Comparison of ENCODE assay signal across 9 cellular contexts in the genomic region with DNA sequence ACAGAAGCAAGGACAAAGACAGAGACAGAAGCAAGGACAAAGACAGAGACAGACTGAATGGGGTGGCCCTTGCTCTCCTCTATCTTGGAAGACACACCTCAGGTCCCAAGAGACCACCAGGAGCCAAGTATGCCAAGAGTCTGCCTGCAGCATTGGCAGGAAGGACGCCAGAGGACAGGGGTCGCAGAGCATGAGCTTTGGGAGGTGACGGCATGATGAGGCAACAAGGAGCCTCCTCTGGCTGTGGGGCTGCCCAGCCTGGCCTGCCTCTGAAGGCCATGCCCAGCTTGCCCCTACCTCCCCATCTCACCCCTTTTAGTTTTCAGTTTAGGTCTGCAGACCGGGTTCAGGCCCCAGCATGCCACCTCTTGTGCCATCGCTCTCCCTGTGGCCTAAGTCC. TPM values are rescaled to one million over a fixed set of nuclear protein-coding genes. Genes with fewer than 3 reads are reported as not detected.
DNase-seq lines count a peak whose midpoint lies in the region; ATAC-seq and TF ChIP-seq lines count a peak whose summit lies in the region.
"Had no signal": no experiment of that assay in that cellular context is flagged by ENCODE, and none has a peak within 500 bp of the region (broad histone marks: within the 10 kb centered on the region; RNA-seq: fewer than 3 reads in every experiment).

No MANE protein-coding gene starts in this region.

- H3K36me3 ChIP-seq in NT2/D1 (ENCODE audit: insufficient read depth, insufficient read length, low read length) (peaks cover 41% of the 10 kb centered on the region), duodenal mucosa (ENCODE audit: control insufficient read depth in 1 of 2, insufficient read depth in 2 of 2, low read length in 2 of 2) (no peaks in the 10 kb centered on the region), mesodermal cell (ENCODE audit: control insufficient read depth, insufficient read depth, low read length) (peaks cover 35% of the 10 kb centered on the region), tibial artery (peaks cover 38 to 42% (median 40%) of the 10 kb centered on the region in 3 donors)

- no peak for DNase-seq in NT2/D1 (ENCODE audit: low read depth, low spot score)
- peak; percentile 70 to 88 for DNase-seq in tibial artery
- DNase-seq in stimulated activated CD4-positive, alpha-beta T cell treated with anti-CD3 and anti-CD28 coated beads, Interleukin-4, amount 100 ng/mL, for 24 hours: no peak
- DNase-seq in HuH-7.5 (ENCODE audit: low spot score): no peak
- DNase-seq: activated CD4-positive, alpha-beta T cell treated with anti-CD3 and anti-CD28 coated beads, Interleukin-2, amount 50 U/mL, for 4 hours; SHP77 had no signal

- H3K9ac ChIP-seq in NT2/D1 (ENCODE audit: insufficient read length, low read depth): peak overlapping the region; percentile 44
- H3K9ac ChIP-seq in duodenal mucosa (ENCODE audit: low read depth in 1 of 2, low read length in 2 of 2): peak overlapping the region in 1 of 2 donors; percentile 15

- peaks cover 15% of the 10 kb centered on the region for H3K27me3 ChIP-seq in NT2/D1 (ENCODE audit: insufficient read depth, insufficient read length)
- H3K27me3 ChIP-seq in duodenal mucosa (ENCODE audit: control insufficient read depth in 1 of 2, insufficient read depth in 2 of 2, low read length in 2 of 2): no peaks in the 10 kb centered on the region
- no peaks in the 10 kb centered on the region for H3K27me3 ChIP-seq in tibial artery

- H3K9me3 ChIP-seq in NT2/D1 (ENCODE audit: insufficient read depth, low read length) (no peaks in the 10 kb centered on the region), duodenal mucosa (ENCODE audit: control insufficient read depth in 1 of 2, low read length in 2 of 2) (no peaks in the 10 kb centered on the region), mesodermal cell (ENCODE audit: control insufficient read depth, low read length) (no peaks in the 10 kb centered on the region), tibial artery (no peaks in the 10 kb centered on the region)

- H3K27ac ChIP-seq in duodenal mucosa (ENCODE audit: low read depth, low read length) (peak overlapping the region; percentile 58), mesodermal cell (ENCODE audit: low read depth, low read length, severe bottlenecking) (peak overlapping the region; percentile 99), tibial artery (peak overlapping the region; percentile 89 to 98)

- H3K4me1 ChIP-seq in NT2/D1 (ENCODE audit: insufficient read depth, insufficient read length): peaks cover 43% of the 10 kb centered on the region
- H3K4me1 ChIP-seq in duodenal mucosa (ENCODE audit: control insufficient read depth in 1 of 2, insufficient read depth in 2 of 2, low read length in 2 of 2): peaks cover 24 to 43% of the 10 kb centered on the region in 2 donors
- H3K4me1 ChIP-seq in mesodermal cell (ENCODE audit: control insufficient read depth, insufficient read depth, low read length, poor library complexity, severe bottlenecking): peaks cover 81% of the 10 kb centered on the region
- H3K4me1 ChIP-seq in tibial artery: peaks cover 11 to 100% (median 96%) of the 10 kb centered on the region in 4 donors

- no peak for TF ChIP-seq CTCF in tibial artery (IDR thresholded peaks at IDR 0.05)

- ATAC-seq in GM19395 (IDR thresholded peaks at IDR 0.05; ENCODE audit: unreplicated experiment): no peak

- WGBS in mesodermal cell (ENCODE audit: insufficient coverage in 2 of 2), 2 experiments: 79 to 85% methylated on average over 3 to 5 of the region's 5 CpGs

- H3K4me3 ChIP-seq in NT2/D1 (ENCODE audit: insufficient read length, low read depth): no peak overlapping the region
- no peak overlapping the region for H3K4me3 ChIP-seq in duodenal mucosa (ENCODE audit: low read depth in 1 of 2, low read length in 2 of 2)
- H3K4me3 ChIP-seq in mesodermal cell (ENCODE audit: extremely low read depth, insufficient read depth, low read length, poor library complexity, severe bottlenecking): no peak overlapping the region
- H3K4me3 ChIP-seq in tibial artery: peak overlapping the region; percentile 11 to 37

- intact Hi-C loops in tibial artery (cut with DNase I; ENCODE audit: low total_unique reads): no loop called here

RNA-seq across cellular contexts. Expression of gene PDGFRB, which starts 17.6 kb away (rescaled TPM):
- 95.2 TPM for polyA plus RNA-seq in mesodermal cell (2013, experiment 1 of 2)
- 84.5 TPM for polyA plus RNA-seq in mesodermal cell (2013, experiment 2 of 2)

RNA-seq across cellular contexts. Expression of gene CDX1, which starts 28.6 kb away (rescaled TPM):
- polyA plus RNA-seq in mesodermal cell (2013, experiment 1 of 2): 0.26 TPM
- polyA plus RNA-seq in mesodermal cell (2013, experiment 2 of 2): 0.46 TPM

RNA-seq across cellular contexts. Expression of gene CSF1R, which starts 51.6 kb away (rescaled TPM):
- 0.15 TPM for polyA plus RNA-seq in mesodermal cell (2013, experiment 1 of 2)
- polyA plus RNA-seq in mesodermal cell (2013, experiment 2 of 2): 0.25 TPM

RNA-seq across cellular contexts. Expression of gene SLC6A7, which starts 51.9 kb away (rescaled TPM):
- not detected for polyA plus RNA-seq in mesodermal cell (2013, experiment 1 of 2)
- not detected for polyA plus RNA-seq in mesodermal cell (2013, experiment 2 of 2)

Comparison
In these comparisons a context has a peak if more than half of its experiments do, and no peak if none do; other contexts are left out.
1. DNase-seq: peak in tibial artery (2 of 2); none in NT2/D1 (single experiment), stimulated activated CD4-positive, alpha-beta T cell treated with anti-CD3 and anti-CD28 coated beads, Interleukin-4, amount 100 ng/mL, for 24 hours (single experiment) and HuH-7.5 (single experiment).
2. H3K4me3 ChIP-seq: peak in tibial artery (2 of 2); none in NT2/D1 (single experiment), duodenal mucosa (0 of 2) and mesodermal cell (single experiment).
3. Peak in every context shown above with its lines, with median percentiles within 50 percentile points of each other: H3K27ac ChIP-seq.